Comparison of ENCODE assay signal across 1 cellular context in genomic region chr3:107674371-107674770, GRCh38.
TF ChIP-seq lines count a peak whose summit lies in the region.

No MANE protein-coding gene starts in this region.

TF ChIP-seq in SK-N-SH treated with all-trans-retinoic acid at 6 μM for 48 hours, 23 proteins besides CTCF, POLR2A, EP300 and RAD21 (continued from another document):
- no peak for TF ChIP-seq CREB5 (CRISPR knock-in tag; IDR thresholded peaks at IDR 0.05; ENCODE audit: low read depth)
- no peak for TF ChIP-seq ZNF70 (CRISPR knock-in tag; IDR thresholded peaks at IDR 0.05)
- TF ChIP-seq ISL1 (CRISPR knock-in tag; IDR thresholded peaks at IDR 0.05) = no peak
- TF ChIP-seq TOX (CRISPR knock-in tag; IDR thresholded peaks at IDR 0.05; ENCODE audit: borderline replicate concordance) = no peak
- TF ChIP-seq ZC3H10 (CRISPR knock-in tag; IDR thresholded peaks at IDR 0.05) = no peak
- no peak for TF ChIP-seq ZNF8 (CRISPR knock-in tag; IDR thresholded peaks at IDR 0.05)
- TF ChIP-seq ESRRG (CRISPR knock-in tag; IDR thresholded peaks at IDR 0.05) = no peak
- no peak for TF ChIP-seq CSRNP3 (CRISPR knock-in tag; IDR thresholded peaks at IDR 0.05)
- TF ChIP-seq ZFP30 (CRISPR knock-in tag; IDR thresholded peaks at IDR 0.05) = no peak
- TF ChIP-seq GLIS3 (CRISPR knock-in tag; IDR thresholded peaks at IDR 0.05) = no peak
- TF ChIP-seq ZFP3 (CRISPR knock-in tag; IDR thresholded peaks at IDR 0.05) = no peak
- TF ChIP-seq OSR1 (CRISPR knock-in tag; IDR thresholded peaks at IDR 0.05) = no peak
- TF ChIP-seq TSHZ2 (CRISPR knock-in tag; IDR thresholded peaks at IDR 0.05) = no peak
- TF ChIP-seq RARB (CRISPR knock-in tag; IDR thresholded peaks at IDR 0.05) = no peak
- TF ChIP-seq TCF4 (CRISPR knock-in tag; IDR thresholded peaks at IDR 0.05; ENCODE audit: borderline replicate concordance) = no peak
- no peak for TF ChIP-seq POU6F1 (CRISPR knock-in tag; IDR thresholded peaks at IDR 0.05; ENCODE audit: borderline replicate concordance, low read depth)
- no peak for TF ChIP-seq SNAI2 (CRISPR knock-in tag; IDR thresholded peaks at IDR 0.05)
